In genomic region chr9:2179557-2179956, GRCh38 we compare ENCODE assay signal across 12 cellular contexts.
DNase-seq lines count a peak whose midpoint lies in the region; ATAC-seq, FAIRE-seq and TF ChIP-seq lines count a peak whose summit lies in the region.
"Had no signal": no experiment of that assay in that cellular context is flagged by ENCODE, and none has a peak within 500 bp of the region (broad histone marks: within the 10 kb centered on the region; RNA-seq: fewer than 3 reads in every experiment).

No MANE protein-coding gene starts in this region.

- CTCF ChIA-PET in H1 (lab: Charles Lee; ENCODE audit: partially characterized antibody) (interaction anchor here (0.6 to 1.5 kb wide), 6 partner anchors 9 to 57 kb away, joined by 3 to 5 read pairs (median 3); no protein-coding TSS in a partner anchor), T-cell (lab: Charles Lee) (interaction anchor here in 1 of 2 donors (0.7 to 1.2 kb wide), 3 partner anchors 9 to 47 kb away, joined by 3 to 5 read pairs (median 5); no protein-coding TSS in a partner anchor)

- no peak overlapping the region for H3K14ac ChIP-seq in H1 (ENCODE audit: insufficient read length)

- no peaks in the 10 kb centered on the region for H3K4me1 ChIP-seq in right cardiac atrium (ENCODE audit: control insufficient read depth, insufficient read depth, low read length)
- peaks cover 0 to 10% (median 0%) of the 10 kb centered on the region in 12 donors for H3K4me1 ChIP-seq in heart left ventricle
- peaks cover 5 to 18% (median 16%) of the 10 kb centered on the region in 4 experiments; a peak in 6 of 7 replicates for H3K4me1 ChIP-seq in H1 (replicated peaks in 1 of 4; ENCODE audit: control insufficient read depth in 3 of 4, insufficient read depth in 4 of 4, low read length in 3 of 4)
- peaks cover 0 to 16% (median 5%) of the 10 kb centered on the region in 4 donors for H3K4me1 ChIP-seq in sigmoid colon

- H4K20me1 ChIP-seq in H1 (replicated peaks in 1 of 2; ENCODE audit: control insufficient read depth in 1 of 2, insufficient read depth in 2 of 2, low read length in 2 of 2), result no peaks in the 10 kb centered on the region

- H3K27ac ChIP-seq in right cardiac atrium (ENCODE audit: low read length), result no peak overlapping the region
- H3K27ac ChIP-seq in heart left ventricle, result no peak overlapping the region
- H3K27ac ChIP-seq in H1 (ENCODE audit: low read depth, low read length), result no peak overlapping the region
- H3K27ac ChIP-seq in sigmoid colon, result no peak overlapping the region
- H3K27ac ChIP-seq: heart right ventricle, SJCRH30 had no signal

- H2AFZ ChIP-seq in H1 (ENCODE audit: low read length), result no peak overlapping the region

- H3K56ac ChIP-seq in H1 (replicated peaks; ENCODE audit: insufficient read length, low read depth, low read length), result no peak overlapping the region

- no peaks in the 10 kb centered on the region for H3K27me3 Mint-ChIP-seq in T-cell

- no peak overlapping the region for H4K5ac ChIP-seq in H1 (ENCODE audit: insufficient read length, low read depth, low read length)

- H3K79me2 ChIP-seq in H1 (ENCODE audit: control insufficient read depth in 1 of 2, insufficient read depth in 2 of 2, low read length in 2 of 2), result no peaks in the 10 kb centered on the region

- H3K4me3 ChIP-seq in right cardiac atrium (ENCODE audit: low read length), result no peak overlapping the region
- no peak overlapping the region for H3K4me3 ChIP-seq in heart left ventricle
- no peak overlapping the region for H3K4me3 ChIP-seq in NB4 (ENCODE audit: low read depth, low read length)
- H3K4me3 ChIP-seq in H1 (ENCODE audit: extremely low read depth in 1 of 4, insufficient read depth in 2 of 4, low read depth in 3 of 4, low read length in 4 of 4), result no peak overlapping the region
- H3K4me3 ChIP-seq in sigmoid colon, result no peak overlapping the region
- H3K4me3 ChIP-seq: heart right ventricle, SJCRH30 had no signal

- H3K23me2 ChIP-seq in H1 (ENCODE audit: low read depth, low read length), result no peaks in the 10 kb centered on the region

- peak overlapping the region in 1 of 2 experiments; percentile 13; a peak in 1 of 4 replicates for H3K4me2 ChIP-seq in H1 (ENCODE audit: insufficient read depth in 1 of 2, low read depth in 2 of 2, low read length in 2 of 2)

- no peak overlapping the region for H3K4ac ChIP-seq in H1 (replicated peaks; ENCODE audit: insufficient read length, low read depth, low read length)

- no peak overlapping the region for H4K91ac ChIP-seq in H1 (replicated peaks; ENCODE audit: insufficient read length, low read length)

- H3K23ac ChIP-seq in H1 (ENCODE audit: insufficient read length), result no peak overlapping the region

- H2BK5ac ChIP-seq in H1 (ENCODE audit: low read depth, low read length), result peak overlapping the region; percentile 86; the same call in 1 of the 2 replicates

- peak; percentile 70 for FAIRE-seq in H1 (lab: Jason Lieb, UNC)

- 71% methylated on average over 3 of the region's 3 CpGs for WGBS in right cardiac atrium
- 76 to 89% (median 81%) methylated on average over 3 of the region's 3 CpGs for WGBS in heart left ventricle, 4 donors
- 81% methylated on average over 3 of the region's 3 CpGs; no CpG with 5 or more reads in 1 of the 2 experiments for WGBS in H1 (ENCODE audit: extremely low coverage in 1 of 2, insufficient coverage in 1 of 2, insufficient read length in 1 of 2, insufficient replicate concordance in 2 of 2, low coverage in 1 of 2, low lambda C conversion rate in 2 of 2, missing lambda C conversion rate in 1 of 2), 2 experiments
- 90 to 96% methylated on average over 3 of the region's 3 CpGs for WGBS in sigmoid colon, 2 donors

- no peak for DNase-seq in right cardiac atrium
- no peak for DNase-seq in heart left ventricle
- DNase-seq in NB4 (ENCODE audit: low read depth), result no peak
- no peak for DNase-seq in H1 (ENCODE audit: low read depth in 1 of 2, low spot score in 2 of 2)
- DNase-seq in T-cell, result no peak
- no peak for DNase-seq in sigmoid colon
- no peak for DNase-seq in Kasumi-1 (lab: John Stamatoyannopoulos, UW)
- no peak for DNase-seq in DMS79 (lab: John Stamatoyannopoulos, UW)
- DNase-seq: activated naive CD4-positive, alpha-beta T cell treated with anti-CD3 and anti-CD28 coated beads for 36 hours; heart right ventricle; NCI-H2081 treated with DMSO at 0.1 percent for 48 hours; SJCRH30 had no signal

- TF ChIP-seq POLR2A in heart left ventricle (IDR thresholded peaks at IDR 0.05) (no peak), NB4 (IDR thresholded peaks at IDR 0.05; ENCODE audit: extremely low read depth, insufficient read length) (no peak), H1 (IDR thresholded peaks at IDR 0.05; ENCODE audit: control extremely low read depth in 1 of 2, low read depth in 2 of 2, low read length in 2 of 2) (no peak), sigmoid colon (IDR thresholded peaks at IDR 0.05) (no peak)

- H3K79me1 ChIP-seq in H1 (ENCODE audit: low read depth, low read length), result no peaks in the 10 kb centered on the region

- H2BK15ac ChIP-seq in H1 (ENCODE audit: low read length), result no peak overlapping the region

- H3K36me3 ChIP-seq in heart left ventricle (peaks cover 0 to 39% (median 26%) of the 10 kb centered on the region in 9 donors), H1 (ENCODE audit: control insufficient read depth in 2 of 4, insufficient read depth in 4 of 4, low read length in 3 of 4) (no peaks in the 10 kb centered on the region), sigmoid colon (peaks cover 4 to 20% (median 7%) of the 10 kb centered on the region in 4 donors)

- H2BK120ac ChIP-seq in H1 (replicated peaks; ENCODE audit: low read depth, low read length), result no peak overlapping the region

- peaks cover 7 to 12% (median 10%) of the 10 kb centered on the region in 3 donors for H3K4me1 Mint-ChIP-seq in T-cell

- no peak overlapping the region for H3K4me3 Mint-ChIP-seq in T-cell
- H3K4me3 Mint-ChIP-seq: activated naive CD4-positive, alpha-beta T cell treated with anti-CD3 and anti-CD28 coated beads for 36 hours had no signal

- no peak overlapping the region for H2BK20ac ChIP-seq in H1 (ENCODE audit: low read length)

- no peak overlapping the region for H4K8ac ChIP-seq in H1 (ENCODE audit: extremely low read depth, insufficient read depth, low read length)

- no peak overlapping the region; the same call in 1 of the 2 replicates for H2BK12ac ChIP-seq in H1 (ENCODE audit: low read depth, low read length)

- no peak for TF ChIP-seq CTCF in heart left ventricle (IDR thresholded peaks at IDR 0.05)
- TF ChIP-seq CTCF in NB4 (IDR thresholded peaks at IDR 0.05; ENCODE audit: low read depth, low read length), result peak; percentile 16
- peak in 2 of 3 experiments; percentile 4 to 24; a peak in 1 of 4 replicates for TF ChIP-seq CTCF in H1 (IDR thresholded peaks at IDR 0.05; ENCODE audit: control extremely low read depth in 1 of 3, insufficient read depth in 1 of 3, low read depth in 1 of 3, low read length in 3 of 3)
- no peak for TF ChIP-seq CTCF in sigmoid colon (IDR thresholded peaks at IDR 0.05)

- TF ChIP-seq RAD21 in H1 (IDR thresholded peaks at IDR 0.05 in 1 of 2, conservative IDR thresholded peaks at IDR 0.05 in 1 of 2; ENCODE audit: low read depth in 2 of 2, low read length in 2 of 2), result peak; percentile 34 to 39

- no peak overlapping the region for H3K18ac ChIP-seq in H1 (ENCODE audit: extremely low read depth, low read length)

- H3K36me3 Mint-ChIP-seq in T-cell, result peaks cover 22% of the 10 kb centered on the region

- H3K9me3 ChIP-seq in right cardiac atrium (ENCODE audit: control insufficient read depth, low read length) (no peaks in the 10 kb centered on the region), heart left ventricle (no peaks in the 10 kb centered on the region), H1 (ENCODE audit: insufficient read depth in 2 of 2, low read depth in 1 of 2, low read length in 1 of 2) (no peaks in the 10 kb centered on the region), sigmoid colon (no peaks in the 10 kb centered on the region)
- H3K9me3 ChIP-seq: heart right ventricle, SJCRH30 had no signal

- no peak overlapping the region for H3K27ac Mint-ChIP-seq in T-cell
- H3K27ac Mint-ChIP-seq: activated naive CD4-positive, alpha-beta T cell treated with anti-CD3 and anti-CD28 coated beads for 36 hours had no signal

- H3K9ac ChIP-seq in H1 (replicated peaks in 1 of 4; ENCODE audit: extremely low read depth in 1 of 4, low read depth in 3 of 4, low read length in 3 of 4), result no peak overlapping the region

- ATAC-seq in right cardiac atrium, result peak; percentile 40 to 61
- ATAC-seq in heart left ventricle, result no peak
- ATAC-seq in T-cell (replicated peaks in 1 of 4), result no peak
- ATAC-seq: heart right ventricle had no signal

- H3K9me3 Mint-ChIP-seq in T-cell, result no peaks in the 10 kb centered on the region
- H3K9me3 Mint-ChIP-seq: activated naive CD4-positive, alpha-beta T cell treated with anti-CD3 and anti-CD28 coated beads for 36 hours had no signal

- POLR2A ChIA-PET in H1 (lab: Charles Lee; ENCODE audit: partially characterized antibody), result interaction anchor here (1.1 kb wide), 1 partner anchor 41 kb away, joined by 3 read pairs; no protein-coding TSS in a partner anchor
- POLR2A ChIA-PET in T-cell (lab: Charles Lee), result no interaction called here

- intact Hi-C loops in right cardiac atrium (cut with DNase I) (no loop called here), heart left ventricle (cut with DNase I) (loop anchor here in 2 of 10 donors (5.0 kb wide), 2 partner anchors 47 to 52 kb away; no protein-coding TSS in a partner anchor), sigmoid colon (cut with DNase I) (no loop called here)

- TF ChIP-seq EP300 in H1 (IDR thresholded peaks at IDR 0.05; ENCODE audit: borderline replicate concordance in 1 of 2, low read depth in 2 of 2, low read length in 2 of 2), result no peak
- TF ChIP-seq EP300 in sigmoid colon (IDR thresholded peaks at IDR 0.05), result no peak

- H3K27me3 ChIP-seq in right cardiac atrium (ENCODE audit: control insufficient read depth, insufficient read depth), result no peaks in the 10 kb centered on the region
- H3K27me3 ChIP-seq in heart left ventricle, result no peaks in the 10 kb centered on the region
- no peaks in the 10 kb centered on the region for H3K27me3 ChIP-seq in H1 (replicated peaks in 1 of 4; ENCODE audit: control insufficient read depth in 3 of 4, extremely low read depth in 1 of 4, insufficient read depth in 3 of 4, low read length in 3 of 4)
- no peaks in the 10 kb centered on the region for H3K27me3 ChIP-seq in sigmoid colon
- H3K27me3 ChIP-seq: heart right ventricle, SJCRH30 had no signal

- H2AK5ac ChIP-seq in H1 (ENCODE audit: low read depth, low read length), result no peak overlapping the region

TF ChIP-seq in H1, 55 proteins besides CTCF, POLR2A, EP300 and RAD21 (continues in another document):
- TF ChIP-seq TAF1 (IDR thresholded peaks at IDR 0.05; ENCODE audit: low read depth, low read length), result no peak
- no peak for TF ChIP-seq BCL11A (IDR thresholded peaks at IDR 0.05; ENCODE audit: low read depth in 2 of 2, low read length in 2 of 2)
- TF ChIP-seq RXRA (IDR thresholded peaks at IDR 0.05; ENCODE audit: insufficient read depth, low read depth, low read length), result no peak
- TF ChIP-seq TEAD4 (IDR thresholded peaks at IDR 0.05; ENCODE audit: low read depth, low read length), result no peak
- TF ChIP-seq BRCA1 (IDR thresholded peaks at IDR 0.05; ENCODE audit: low read depth, low read length), result no peak
- TF ChIP-seq SIX5 (IDR thresholded peaks at IDR 0.05; ENCODE audit: low read depth, low read length), result no peak

Comparison
In these comparisons a context has a peak if more than half of its experiments do, and no peak if none do; other contexts are left out.
1. ATAC-seq: peak in right cardiac atrium (2 of 2); none in heart left ventricle (0 of 4) and T-cell (0 of 4).
2. CTCF ChIP-seq: peak in NB4 (single experiment) and H1 (2 of 3); none in heart left ventricle (0 of 12) and sigmoid colon (0 of 4).